In genomic region chr6:135837735-135838449, GRCh38 we compare ENCODE assay signal across 24 cellular contexts. TPM values are rescaled to one million over a fixed set of nuclear protein-coding genes. Genes with fewer than 3 reads are reported as not detected.
DNase-seq lines count a peak whose midpoint lies in the region; ATAC-seq and TF ChIP-seq lines count a peak whose summit lies in the region.
"Had no signal": no experiment of that assay in that cellular context is flagged by ENCODE, and none has a peak within 500 bp of the region (broad histone marks: within the 10 kb centered on the region; RNA-seq: fewer than 3 reads in every experiment).

No MANE protein-coding gene starts in this region.

- H3K27me3 ChIP-seq in neural progenitor cell (no peaks in the 10 kb centered on the region), endodermal cell (ENCODE audit: control insufficient read depth, insufficient read depth, low read length, poor library complexity, severe bottlenecking) (no peaks in the 10 kb centered on the region)
- H3K27me3 ChIP-seq: BE2C had no signal

- no peaks in the 10 kb centered on the region for H3K79me2 ChIP-seq in neural progenitor cell (ENCODE audit: low read depth)

- no peak overlapping the region for H3K4me2 ChIP-seq in neural progenitor cell
- H3K4me2 ChIP-seq: A549; BLaER1 treated with 17β-estradiol and CSF1 and Interleukin-3, amounts not matched to agents 10 nM and 100 nM had no signal

- peaks cover 12% of the 10 kb centered on the region for H3K4me1 Mint-ChIP-seq in T-helper 2 cell treated with Interferon-gamma antibody and Interleukin-4, amounts not matched to agents 5 μg/mL and 100 μg/mL, for 36 hours (ENCODE audit: low read depth)
- H3K4me1 Mint-ChIP-seq in neural progenitor cell (peaks cover 17% of the 10 kb centered on the region), endodermal cell (no peaks in the 10 kb centered on the region)
- H3K4me1 Mint-ChIP-seq: CD14-positive monocyte had no signal

- H3K27ac Mint-ChIP-seq in T-helper 2 cell treated with Interferon-gamma antibody and Interleukin-4, amounts not matched to agents 5 μg/mL and 100 μg/mL, for 36 hours = no peak overlapping the region
- H3K27ac Mint-ChIP-seq in neural progenitor cell = no peak overlapping the region
- no peak overlapping the region for H3K27ac Mint-ChIP-seq in endodermal cell
- H3K27ac Mint-ChIP-seq: CD4-positive, alpha-beta T cell; CD8-positive, alpha-beta memory T cell had no signal

- no peaks in the 10 kb centered on the region for H3K36me3 ChIP-seq in neural progenitor cell
- H3K36me3 ChIP-seq in endodermal cell (ENCODE audit: control insufficient read depth, insufficient read depth, low read length) = no peaks in the 10 kb centered on the region
- H3K36me3 ChIP-seq: BE2C; BLaER1 treated with 17β-estradiol and CSF1 and Interleukin-3, amounts not matched to agents 10 nM and 100 nM had no signal

- peaks cover 10% of the 10 kb centered on the region for H3K27me3 Mint-ChIP-seq in T-helper 2 cell treated with Interferon-gamma antibody and Interleukin-4, amounts not matched to agents 5 μg/mL and 100 μg/mL, for 36 hours (ENCODE audit: low read depth)
- H3K27me3 Mint-ChIP-seq in neural progenitor cell (ENCODE audit: insufficient read depth, low read depth) (no peaks in the 10 kb centered on the region), endodermal cell (ENCODE audit: insufficient read depth) (no peaks in the 10 kb centered on the region)

- H3K36me3 Mint-ChIP-seq in T-helper 2 cell treated with Interferon-gamma antibody and Interleukin-4, amounts not matched to agents 5 μg/mL and 100 μg/mL, for 36 hours (ENCODE audit: low read depth) = no peaks in the 10 kb centered on the region
- H3K36me3 Mint-ChIP-seq in neural progenitor cell = no peaks in the 10 kb centered on the region
- no peaks in the 10 kb centered on the region for H3K36me3 Mint-ChIP-seq in endodermal cell (ENCODE audit: low read depth)
- H3K36me3 Mint-ChIP-seq: CD14-positive monocyte; CD8-positive, alpha-beta memory T cell had no signal

- H3K9me3 Mint-ChIP-seq in T-helper 2 cell treated with Interferon-gamma antibody and Interleukin-4, amounts not matched to agents 5 μg/mL and 100 μg/mL, for 36 hours = no peaks in the 10 kb centered on the region
- H3K9me3 Mint-ChIP-seq in neural progenitor cell (no peaks in the 10 kb centered on the region), endodermal cell (no peaks in the 10 kb centered on the region)
- H3K9me3 Mint-ChIP-seq: CD8-positive, alpha-beta memory T cell; H9 had no signal

- no peaks in the 10 kb centered on the region for H3F3A ChIP-seq in neural progenitor cell (ENCODE audit: low read depth)

- no peaks in the 10 kb centered on the region for H3K9me3 ChIP-seq in neural progenitor cell (ENCODE audit: low read depth)
- H3K9me3 ChIP-seq in endodermal cell (ENCODE audit: control insufficient read depth, low read length) = no peaks in the 10 kb centered on the region
- H3K9me3 ChIP-seq: A549; BE2C; BLaER1 treated with 17β-estradiol and CSF1 and Interleukin-3, amounts not matched to agents 10 nM and 100 nM had no signal

- no peaks in the 10 kb centered on the region for H3K4me1 ChIP-seq in neural progenitor cell
- H3K4me1 ChIP-seq in endodermal cell (ENCODE audit: control insufficient read depth, insufficient read depth, low read length) = no peaks in the 10 kb centered on the region
- H3K4me1 ChIP-seq: A549; BE2C; BLaER1 treated with 17β-estradiol and CSF1 and Interleukin-3, amounts not matched to agents 10 nM and 100 nM had no signal

- peak overlapping the region; percentile 24 for H2AFZ ChIP-seq in neural progenitor cell (replicated peaks)

- TF ChIP-seq CTCF in neural progenitor cell (IDR thresholded peaks at IDR 0.05) = no peak
- no peak for TF ChIP-seq CTCF in endodermal cell (conservative IDR thresholded peaks at IDR 0.05)

- peak overlapping the region; percentile 8 for H3K4me3 Mint-ChIP-seq in T-helper 2 cell treated with Interferon-gamma antibody and Interleukin-4, amounts not matched to agents 5 μg/mL and 100 μg/mL, for 36 hours
- H3K4me3 Mint-ChIP-seq in neural progenitor cell (no peak overlapping the region), endodermal cell (no peak overlapping the region)
- H3K4me3 Mint-ChIP-seq: CD14-positive monocyte; CD4-positive, alpha-beta T cell; CD8-positive, alpha-beta memory T cell; H9 had no signal

- no peak overlapping the region for H3K27ac ChIP-seq in neural progenitor cell
- no peak overlapping the region for H3K27ac ChIP-seq in endodermal cell (ENCODE audit: low read depth, low read length)
- H3K27ac ChIP-seq: A549; BLaER1 treated with 17β-estradiol and CSF1 and Interleukin-3, amounts not matched to agents 10 nM and 100 nM had no signal

- no peak for ATAC-seq in HG03280 (IDR thresholded peaks at IDR 0.05; ENCODE audit: unreplicated experiment)
- ATAC-seq: A549, GM12878, HCT116 had no signal

- no peak for DNase-seq in T-helper 2 cell treated with Interferon-gamma antibody and Interleukin-4, amounts not matched to agents 5 μg/mL and 100 μg/mL, for 36 hours (ENCODE audit: low spot score)
- no peak for DNase-seq in T-helper 2 cell
- DNase-seq in head of caudate nucleus = peak in 32 of 42 donors; percentile 7 to 78 (median 46)
- DNase-seq in neural progenitor cell (ENCODE audit: low spot score) = no peak
- DNase-seq in putamen (ENCODE audit: low spot score) = peak; percentile 60
- no peak for DNase-seq in endodermal cell
- no peak for DNase-seq in HT-29 (ENCODE audit: low spot score)
- DNase-seq: 8988T; ACHN; AML-193; BE2C; CD4-positive, alpha-beta T cell; CD8-positive, alpha-beta memory T cell; DMS 273 treated with DMSO at 0.1 percent for 48 hours; DMS79; EL; GDM1; H9 had no signal

- intact Hi-C loops in head of caudate nucleus (cut with DNase I) = no loop called here

- no peaks in the 10 kb centered on the region for H4K20me1 ChIP-seq in neural progenitor cell (ENCODE audit: low read depth)
- H4K20me1 ChIP-seq: BLaER1 treated with 17β-estradiol and CSF1 and Interleukin-3, amounts not matched to agents 10 nM and 100 nM had no signal

- H3K9ac ChIP-seq in neural progenitor cell (no peak overlapping the region), endodermal cell (ENCODE audit: extremely low read depth, low read length, poor library complexity, severe bottlenecking) (no peak overlapping the region)
- H3K9ac ChIP-seq: BLaER1 treated with 17β-estradiol and CSF1 and Interleukin-3, amounts not matched to agents 10 nM and 100 nM had no signal

- H3K4me3 ChIP-seq in neural progenitor cell (no peak overlapping the region), endodermal cell (ENCODE audit: low read length) (no peak overlapping the region)
- H3K4me3 ChIP-seq: A549; BLaER1 treated with 17β-estradiol and CSF1 and Interleukin-3, amounts not matched to agents 10 nM and 100 nM; GM12878 had no signal

- 92% methylated on average over 5 of the region's 5 CpGs; no CpG with 5 or more reads in 1 of the 2 experiments for WGBS in endodermal cell (ENCODE audit: insufficient coverage in 1 of 2, insufficient read length in 1 of 2), 2 experiments

RNA-seq across cellular contexts. Expression of gene PDE7B, which starts 13.6 kb away (rescaled TPM):
- total RNA-seq in neural progenitor cell (ENCODE audit: low replicate concordance) (0.04 and 0.12 TPM in 2 replicates), endodermal cell (under 1 TPM in 1 of 2 donors, not detected in 1; 0.26 TPM)
- polyA plus RNA-seq in endodermal cell (2013, experiment 1 of 2) = 0.28 TPM
- 0.25 TPM for polyA plus RNA-seq in endodermal cell (2013, experiment 2 of 2)
- total RNA-seq in HT-29 (2014; rRNA removed; shearing (Covaris generic)) = not detected in 2 replicates
- total RNA-seq: GM12878, H9 had no signal
- polyA plus RNA-seq: GM12878 had no signal

Comparison
In these comparisons a context has a peak if more than half of its experiments do, and no peak if none do; other contexts are left out.
1. DNase-seq: peak in head of caudate nucleus (32 of 42) and putamen (single experiment); none in T-helper 2 cell treated with Interferon-gamma antibody and Interleukin-4, amounts not matched to agents 5 μg/mL and 100 μg/mL, for 36 hours (single experiment), T-helper 2 cell (0 of 5), neural progenitor cell (single experiment), endodermal cell (single experiment) and HT-29 (single experiment).